5 cellular contexts compared by ENCODE assay signal in genomic region chr16:15570666-15571065, GRCh38.
DNase-seq lines count a peak whose midpoint lies in the region; ATAC-seq lines count a peak whose summit lies in the region.
"Not testable (repeated sequence)": the region's sequence is repeated elsewhere in the genome, so short reads cannot be mapped to it uniquely, and the experiment has no call there.

No MANE protein-coding gene starts in this region.

- not testable (repeated sequence) for H2BK5ac ChIP-seq in mesendoderm (ENCODE audit: low read length)

- not testable (repeated sequence) for H4K5ac ChIP-seq in mesendoderm (ENCODE audit: low read length)

- H3K27ac Mint-ChIP-seq in activated CD4-positive, alpha-beta memory T cell treated with anti-CD3 and anti-CD28 coated beads for 36 hours = peak overlapping the region; percentile 23
- H3K27ac Mint-ChIP-seq in activated naive CD4-positive, alpha-beta T cell treated with anti-CD3 and anti-CD28 coated beads, Interleukin-2, amount 50 U/mL, for 24 hours = peak overlapping the region; percentile 15
- H3K27ac Mint-ChIP-seq in activated naive CD8-positive, alpha-beta T cell treated with anti-CD3 and anti-CD28 coated beads, Interleukin-2, amount 50 U/mL, for 24 hours = peak overlapping the region; percentile 23
- H3K27ac Mint-ChIP-seq in stimulated activated naive CD8-positive, alpha-beta T cell treated with anti-CD3 and anti-CD28 coated beads, Interleukin-15, Interleukin-2, amounts not matched to agents 100 ng/mL and 50 ng/mL, for 24 hours = peak overlapping the region; percentile 83

- H3K9ac ChIP-seq in mesendoderm (ENCODE audit: low read length) = not testable (repeated sequence)

- DNase-seq in activated CD4-positive, alpha-beta memory T cell treated with anti-CD3 and anti-CD28 coated beads for 36 hours; activated naive CD8-positive, alpha-beta T cell treated with anti-CD3 and anti-CD28 coated beads, Interleukin-2, amount 50 U/mL, for 24 hours: not testable (repeated sequence)
- DNase-seq in mesendoderm = peak; percentile 22

- H3K18ac ChIP-seq in mesendoderm (ENCODE audit: low read length) = not testable (repeated sequence)

- not testable (repeated sequence) for H2BK120ac ChIP-seq in mesendoderm (ENCODE audit: low read depth, low read length)

- H3K27me3 Mint-ChIP-seq in activated CD4-positive, alpha-beta memory T cell treated with anti-CD3 and anti-CD28 coated beads for 36 hours; activated naive CD4-positive, alpha-beta T cell treated with anti-CD3 and anti-CD28 coated beads, Interleukin-2, amount 50 U/mL, for 24 hours; activated naive CD8-positive, alpha-beta T cell treated with anti-CD3 and anti-CD28 coated beads, Interleukin-2, amount 50 U/mL, for 24 hours; stimulated activated naive CD8-positive, alpha-beta T cell treated with anti-CD3 and anti-CD28 coated beads, Interleukin-15, Interleukin-2, amounts not matched to agents 100 ng/mL and 50 ng/mL, for 24 hours: not testable (repeated sequence)

- not testable (repeated sequence) for H3K4me1 ChIP-seq in mesendoderm (ENCODE audit: control insufficient read depth, low read depth, low read length)

- H4K8ac ChIP-seq in mesendoderm (ENCODE audit: low read depth, low read length) = not testable (repeated sequence)

- H3K27ac ChIP-seq in mesendoderm (ENCODE audit: low read depth, low read length) = not testable (repeated sequence)

- not testable (repeated sequence) for H3K4ac ChIP-seq in mesendoderm (ENCODE audit: low read depth, low read length)

- H3K4me3 ChIP-seq in mesendoderm (ENCODE audit: low read length) = not testable (repeated sequence)

- not testable (repeated sequence) for H3K36me3 ChIP-seq in mesendoderm (ENCODE audit: control insufficient read depth, insufficient read depth, low read length)

- no CpG with 5 or more reads among the region's 4 CpGs for WGBS in mesendoderm (ENCODE audit: extremely low coverage, insufficient coverage, low lambda C conversion rate)

- H3K56ac ChIP-seq in mesendoderm (ENCODE audit: low read length) = not testable (repeated sequence)

- not testable (repeated sequence) for H2BK15ac ChIP-seq in mesendoderm (replicated peaks; ENCODE audit: low read depth)

- not testable (repeated sequence) for H3K4me3 Mint-ChIP-seq in activated CD4-positive, alpha-beta memory T cell treated with anti-CD3 and anti-CD28 coated beads for 36 hours; activated naive CD4-positive, alpha-beta T cell treated with anti-CD3 and anti-CD28 coated beads, Interleukin-2, amount 50 U/mL, for 24 hours; activated naive CD8-positive, alpha-beta T cell treated with anti-CD3 and anti-CD28 coated beads, Interleukin-2, amount 50 U/mL, for 24 hours
- peak overlapping the region; percentile 8 for H3K4me3 Mint-ChIP-seq in stimulated activated naive CD8-positive, alpha-beta T cell treated with anti-CD3 and anti-CD28 coated beads, Interleukin-15, Interleukin-2, amounts not matched to agents 100 ng/mL and 50 ng/mL, for 24 hours

- POLR2A ChIA-PET in activated CD4-positive, alpha-beta memory T cell treated with anti-CD3 and anti-CD28 coated beads for 36 hours (lab: Charles Lee) = not testable (repeated sequence)

- intact Hi-C loops in activated CD4-positive, alpha-beta memory T cell treated with anti-CD3 and anti-CD28 coated beads for 36 hours (cut with micrococcal nuclease) = not testable (repeated sequence)

- peaks cover 24% of the 10 kb centered on the region for H3K4me1 Mint-ChIP-seq in activated CD4-positive, alpha-beta memory T cell treated with anti-CD3 and anti-CD28 coated beads for 36 hours (ENCODE audit: low read depth)
- peaks cover 27% of the 10 kb centered on the region for H3K4me1 Mint-ChIP-seq in activated naive CD4-positive, alpha-beta T cell treated with anti-CD3 and anti-CD28 coated beads, Interleukin-2, amount 50 U/mL, for 24 hours
- H3K4me1 Mint-ChIP-seq in activated naive CD8-positive, alpha-beta T cell treated with anti-CD3 and anti-CD28 coated beads, Interleukin-2, amount 50 U/mL, for 24 hours = peaks cover 48% of the 10 kb centered on the region
- peaks cover 51% of the 10 kb centered on the region for H3K4me1 Mint-ChIP-seq in stimulated activated naive CD8-positive, alpha-beta T cell treated with anti-CD3 and anti-CD28 coated beads, Interleukin-15, Interleukin-2, amounts not matched to agents 100 ng/mL and 50 ng/mL, for 24 hours (ENCODE audit: low read depth)

- H3K4me2 ChIP-seq in mesendoderm (ENCODE audit: low read length) = not testable (repeated sequence)

- H3K79me2 ChIP-seq in mesendoderm (ENCODE audit: control insufficient read depth, insufficient read depth, low read length) = not testable (repeated sequence)

- not testable (repeated sequence) for ATAC-seq in activated naive CD8-positive, alpha-beta T cell treated with anti-CD3 and anti-CD28 coated beads, Interleukin-2, amount 50 U/mL, for 24 hours

- not testable (repeated sequence) for H3K23ac ChIP-seq in mesendoderm (ENCODE audit: low read length)

- CTCF ChIA-PET in activated CD4-positive, alpha-beta memory T cell treated with anti-CD3 and anti-CD28 coated beads for 36 hours (lab: Charles Lee) = interaction anchor here (1.6 kb wide), 1 partner anchor 38 kb away, joined by 4 read pairs; no protein-coding TSS in a partner anchor

- not testable (repeated sequence) for H3K27me3 ChIP-seq in mesendoderm (ENCODE audit: insufficient read depth, low read length, poor library complexity)

- H3K36me3 Mint-ChIP-seq in activated CD4-positive, alpha-beta memory T cell treated with anti-CD3 and anti-CD28 coated beads for 36 hours; activated naive CD4-positive, alpha-beta T cell treated with anti-CD3 and anti-CD28 coated beads, Interleukin-2, amount 50 U/mL, for 24 hours: not testable (repeated sequence)
- H3K36me3 Mint-ChIP-seq in activated naive CD8-positive, alpha-beta T cell treated with anti-CD3 and anti-CD28 coated beads, Interleukin-2, amount 50 U/mL, for 24 hours (ENCODE audit: low read depth) = peaks cover 60% of the 10 kb centered on the region
- peaks cover 66% of the 10 kb centered on the region for H3K36me3 Mint-ChIP-seq in stimulated activated naive CD8-positive, alpha-beta T cell treated with anti-CD3 and anti-CD28 coated beads, Interleukin-15, Interleukin-2, amounts not matched to agents 100 ng/mL and 50 ng/mL, for 24 hours (ENCODE audit: low read depth)

- not testable (repeated sequence) for H3K79me1 ChIP-seq in mesendoderm (ENCODE audit: low read length)

- H3K9me3 Mint-ChIP-seq in activated CD4-positive, alpha-beta memory T cell treated with anti-CD3 and anti-CD28 coated beads for 36 hours = peaks cover 22% of the 10 kb centered on the region
- not testable (repeated sequence) for H3K9me3 Mint-ChIP-seq in activated naive CD4-positive, alpha-beta T cell treated with anti-CD3 and anti-CD28 coated beads, Interleukin-2, amount 50 U/mL, for 24 hours
- peaks cover 19% of the 10 kb centered on the region for H3K9me3 Mint-ChIP-seq in activated naive CD8-positive, alpha-beta T cell treated with anti-CD3 and anti-CD28 coated beads, Interleukin-2, amount 50 U/mL, for 24 hours
- H3K9me3 Mint-ChIP-seq in stimulated activated naive CD8-positive, alpha-beta T cell treated with anti-CD3 and anti-CD28 coated beads, Interleukin-15, Interleukin-2, amounts not matched to agents 100 ng/mL and 50 ng/mL, for 24 hours = peaks cover 26% of the 10 kb centered on the region

- not testable (repeated sequence) for H2AK5ac ChIP-seq in mesendoderm (ENCODE audit: low read length)

Comparison
In these comparisons a context has a peak if more than half of its experiments do, and no peak if none do; other contexts are left out.
1. H3K27ac Mint-ChIP-seq: peak in every context shown above with its lines; median percentile 83 in stimulated activated naive CD8-positive, alpha-beta T cell treated with anti-CD3 and anti-CD28 coated beads, Interleukin-15, Interleukin-2, amounts not matched to agents 100 ng/mL and 50 ng/mL, for 24 hours; 23 in activated CD4-positive, alpha-beta memory T cell treated with anti-CD3 and anti-CD28 coated beads for 36 hours; 23 in activated naive CD8-positive, alpha-beta T cell treated with anti-CD3 and anti-CD28 coated beads, Interleukin-2, amount 50 U/mL, for 24 hours; 15 in activated naive CD4-positive, alpha-beta T cell treated with anti-CD3 and anti-CD28 coated beads, Interleukin-2, amount 50 U/mL, for 24 hours.